17 cellular contexts compared by ENCODE assay signal in genomic region chr14:95426116-95426475, GRCh38.
DNase-seq lines count a peak whose midpoint lies in the region; ATAC-seq lines count a peak whose summit lies in the region.
"Had no signal": no experiment of that assay in that cellular context is flagged by ENCODE, and none has a peak within 500 bp of the region (broad histone marks: within the 10 kb centered on the region; RNA-seq: fewer than 3 reads in every experiment).

No MANE protein-coding gene starts in this region.

- no peaks in the 10 kb centered on the region for H3K27me3 Mint-ChIP-seq in activated T-cell treated with anti-CD3 and anti-CD28 coated beads, Interleukin-2, amount 50 U/mL, for 24 hours
- no peaks in the 10 kb centered on the region for H3K27me3 Mint-ChIP-seq in activated T-helper 17 cell treated with anti-CD3 and anti-CD28 coated beads, Interleukin-2, amount 50 U/mL, for 72 hours

- ATAC-seq in activated T-helper 17 cell treated with anti-CD3 and anti-CD28 coated beads, Interleukin-2, amount 50 U/mL, for 72 hours (replicated peaks): no peak
- ATAC-seq in GM21447 (IDR thresholded peaks at IDR 0.05; ENCODE audit: unreplicated experiment): no peak
- ATAC-seq in HG02798 (IDR thresholded peaks at IDR 0.05; ENCODE audit: poor library complexity, unreplicated experiment): no peak
- ATAC-seq: CD8-positive, alpha-beta T cell; HCT116 had no signal

- no peak for DNase-seq in activated T-cell treated with anti-CD3 and anti-CD28 coated beads, Interleukin-2, amount 50 U/mL, for 24 hours
- no peak for DNase-seq in activated T-cell treated with anti-CD3 and anti-CD28 coated beads for 4 hours
- peak; percentile 58 for DNase-seq in posterior vena cava (ENCODE audit: low spot score)
- DNase-seq in SW480 (ENCODE audit: low spot score): no peak
- DNase-seq: 8988T; CD8-positive, alpha-beta T cell; DMS 273 treated with DMSO at 0.1 percent for 48 hours; DMS53; DND-41; EL; GOT3; H7; HFFc6 had no signal

- intact Hi-C loops in posterior vena cava (cut with DNase I): loop anchor here in 1 of 2 donors (5.0 kb wide), 1 partner anchor 571 kb away; no protein-coding TSS in a partner anchor

- no peaks in the 10 kb centered on the region for H3K4me1 Mint-ChIP-seq in activated T-cell treated with anti-CD3 and anti-CD28 coated beads, Interleukin-2, amount 50 U/mL, for 24 hours (ENCODE audit: low read depth)
- no peaks in the 10 kb centered on the region for H3K4me1 Mint-ChIP-seq in activated T-helper 17 cell treated with anti-CD3 and anti-CD28 coated beads, Interleukin-2, amount 50 U/mL, for 72 hours

- H3K4me3 Mint-ChIP-seq in activated T-cell treated with anti-CD3 and anti-CD28 coated beads, Interleukin-2, amount 50 U/mL, for 24 hours: no peak overlapping the region
- no peak overlapping the region for H3K4me3 Mint-ChIP-seq in activated T-helper 17 cell treated with anti-CD3 and anti-CD28 coated beads, Interleukin-2, amount 50 U/mL, for 72 hours
- H3K4me3 Mint-ChIP-seq: CD8-positive, alpha-beta T cell; HFFc6 had no signal

- peak overlapping the region; percentile 11 for H3K27ac Mint-ChIP-seq in activated T-cell treated with anti-CD3 and anti-CD28 coated beads, Interleukin-2, amount 50 U/mL, for 24 hours
- peak overlapping the region; percentile 62 for H3K27ac Mint-ChIP-seq in activated T-helper 17 cell treated with anti-CD3 and anti-CD28 coated beads, Interleukin-2, amount 50 U/mL, for 72 hours
- H3K27ac Mint-ChIP-seq: CD8-positive, alpha-beta T cell; HFFc6 had no signal

- H3K9me3 Mint-ChIP-seq in activated T-cell treated with anti-CD3 and anti-CD28 coated beads, Interleukin-2, amount 50 U/mL, for 24 hours: peaks cover 5% of the 10 kb centered on the region
- no peaks in the 10 kb centered on the region for H3K9me3 Mint-ChIP-seq in activated T-helper 17 cell treated with anti-CD3 and anti-CD28 coated beads, Interleukin-2, amount 50 U/mL, for 72 hours
- H3K9me3 Mint-ChIP-seq: CD8-positive, alpha-beta T cell; HFFc6 had no signal

- peaks cover 78% of the 10 kb centered on the region for H3K36me3 Mint-ChIP-seq in activated T-cell treated with anti-CD3 and anti-CD28 coated beads, Interleukin-2, amount 50 U/mL, for 24 hours (ENCODE audit: low read depth)
- H3K36me3 Mint-ChIP-seq in activated T-helper 17 cell treated with anti-CD3 and anti-CD28 coated beads, Interleukin-2, amount 50 U/mL, for 72 hours (ENCODE audit: low read depth): peaks cover 87% of the 10 kb centered on the region
